In the genomic region with DNA sequence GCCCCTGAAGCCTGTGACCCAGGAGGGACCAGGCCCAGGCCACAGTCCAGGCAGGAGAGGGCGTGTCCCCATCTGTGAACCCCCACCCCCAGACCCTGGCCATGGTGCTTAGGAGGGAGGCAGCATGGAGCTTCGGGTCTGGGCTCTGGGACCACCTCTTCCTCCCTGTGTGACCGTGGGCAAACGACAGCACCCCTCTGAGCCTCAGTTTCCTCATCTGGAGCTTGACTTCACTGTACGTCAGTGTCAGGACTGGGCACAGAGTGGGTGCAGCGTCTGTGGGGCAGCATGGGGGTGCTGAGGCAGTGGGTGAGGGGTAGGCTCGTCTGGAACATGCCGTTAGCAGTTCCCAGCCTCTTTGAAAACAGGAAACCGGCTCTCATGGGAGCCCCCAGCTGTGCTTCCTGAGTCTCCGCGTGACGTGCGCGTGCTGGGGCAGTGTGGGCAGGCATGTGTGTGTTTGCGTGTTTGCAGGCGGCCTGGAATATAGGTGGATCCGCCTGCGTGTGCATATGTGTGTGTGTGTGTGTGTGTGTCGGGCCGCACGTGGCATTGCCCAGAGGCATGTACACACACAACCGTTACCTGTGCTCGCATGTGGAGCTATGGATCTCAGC, we compare ENCODE assay signal across 8 cellular contexts. TPM values are rescaled to one million over a fixed set of nuclear protein-coding genes. Genes with fewer than 3 reads are reported as not detected.
A peak's percentile ranks its signal among the peaks of the same experiment; 100 is the strongest.
DNase-seq lines count a peak whose midpoint lies in the region; ATAC-seq and TF ChIP-seq lines count a peak whose summit lies in the region.

No MANE protein-coding gene starts in this region.

- H3K27ac Mint-ChIP-seq in T-helper 1 cell treated with Interleukin-12 subunit alpha and Interleukin-12 subunit beta and Interleukin-4 antibody, amounts not matched to agents 30 μg/mL and 1 μg/mL, for 36 hours: peak overlapping the region; percentile 88
- peak overlapping the region; percentile 97 for H3K27ac Mint-ChIP-seq in memory B cell
- H3K27ac Mint-ChIP-seq in neural progenitor cell: no peak overlapping the region

- H3K27ac ChIP-seq in upper lobe of right lung (peak overlapping the region; percentile 89), neural progenitor cell (no peak overlapping the region)

- peak; percentile 18 for TF ChIP-seq POLR2A in GM18526 (IDR thresholded peaks at IDR 0.05; ENCODE audit: extremely low read depth, insufficient read length)

- H3K79me2 ChIP-seq in neural progenitor cell (ENCODE audit: low read depth): no peaks in the 10 kb centered on the region

- H3K4me2 ChIP-seq in neural progenitor cell: no peak overlapping the region

- H3K27me3 Mint-ChIP-seq in T-helper 1 cell treated with Interleukin-12 subunit alpha and Interleukin-12 subunit beta and Interleukin-4 antibody, amounts not matched to agents 30 μg/mL and 1 μg/mL, for 36 hours (ENCODE audit: low read depth): no peaks in the 10 kb centered on the region
- no peaks in the 10 kb centered on the region for H3K27me3 Mint-ChIP-seq in memory B cell
- peaks cover 9% of the 10 kb centered on the region for H3K27me3 Mint-ChIP-seq in neural progenitor cell (ENCODE audit: insufficient read depth, low read depth)

- DNase-seq in cardiac fibroblast (ENCODE audit: low read depth in 2 of 2): peak; percentile 93 to 96
- DNase-seq in memory B cell (ENCODE audit: low spot score in 2 of 2): peak; percentile 78 to 82
- DNase-seq in upper lobe of right lung: peak; percentile 92
- DNase-seq in NCI-H146 treated with DMSO at 0.1 percent for 48 hours (lab: John Stamatoyannopoulos, UW; ENCODE audit: unreplicated experiment): no peak
- no peak for DNase-seq in neural progenitor cell (ENCODE audit: low spot score)
- DNase-seq in kidney glomerular epithelial cell (lab: John Stamatoyannopoulos, UW): no peak

- TF ChIP-seq CTCF in cardiac fibroblast (IDR thresholded peaks at IDR 0.05; ENCODE audit: low read depth, low read length) (no peak), upper lobe of right lung (IDR thresholded peaks at IDR 0.05) (no peak), neural progenitor cell (IDR thresholded peaks at IDR 0.05) (no peak)

- no peaks in the 10 kb centered on the region for H4K20me1 ChIP-seq in neural progenitor cell (ENCODE audit: low read depth)

- H3K9me3 ChIP-seq in upper lobe of right lung (no peaks in the 10 kb centered on the region), neural progenitor cell (ENCODE audit: low read depth) (no peaks in the 10 kb centered on the region)

- ATAC-seq in memory B cell (ENCODE audit: low read depth) (peak; percentile 82), upper lobe of right lung (peak; percentile 76)

- no peaks in the 10 kb centered on the region for H3K36me3 ChIP-seq in upper lobe of right lung
- no peaks in the 10 kb centered on the region for H3K36me3 ChIP-seq in neural progenitor cell

- H3K4me1 Mint-ChIP-seq in T-helper 1 cell treated with Interleukin-12 subunit alpha and Interleukin-12 subunit beta and Interleukin-4 antibody, amounts not matched to agents 30 μg/mL and 1 μg/mL, for 36 hours (ENCODE audit: low read depth): peaks cover 42% of the 10 kb centered on the region
- peaks cover 41% of the 10 kb centered on the region for H3K4me1 Mint-ChIP-seq in memory B cell
- peaks cover 6% of the 10 kb centered on the region for H3K4me1 Mint-ChIP-seq in neural progenitor cell

- peaks cover 4% of the 10 kb centered on the region for H3K9me3 Mint-ChIP-seq in T-helper 1 cell treated with Interleukin-12 subunit alpha and Interleukin-12 subunit beta and Interleukin-4 antibody, amounts not matched to agents 30 μg/mL and 1 μg/mL, for 36 hours
- H3K9me3 Mint-ChIP-seq in memory B cell (peaks cover 3% of the 10 kb centered on the region), neural progenitor cell (no peaks in the 10 kb centered on the region)

- H3K4me1 ChIP-seq in upper lobe of right lung (peaks cover 53% of the 10 kb centered on the region), neural progenitor cell (no peaks in the 10 kb centered on the region)

- H3K4me3 Mint-ChIP-seq in T-helper 1 cell treated with Interleukin-12 subunit alpha and Interleukin-12 subunit beta and Interleukin-4 antibody, amounts not matched to agents 30 μg/mL and 1 μg/mL, for 36 hours: peak overlapping the region; percentile 59
- peak overlapping the region; percentile 79 for H3K4me3 Mint-ChIP-seq in memory B cell
- H3K4me3 Mint-ChIP-seq in neural progenitor cell: no peak overlapping the region

- intact Hi-C loops in upper lobe of right lung (cut with DNase I): no loop called here

- no peak overlapping the region for H2AFZ ChIP-seq in neural progenitor cell (replicated peaks)

- peaks cover 7% of the 10 kb centered on the region for H3K36me3 Mint-ChIP-seq in T-helper 1 cell treated with Interleukin-12 subunit alpha and Interleukin-12 subunit beta and Interleukin-4 antibody, amounts not matched to agents 30 μg/mL and 1 μg/mL, for 36 hours (ENCODE audit: low read depth)
- H3K36me3 Mint-ChIP-seq in memory B cell (peaks cover 4% of the 10 kb centered on the region), neural progenitor cell (no peaks in the 10 kb centered on the region)

- H3K27me3 ChIP-seq in upper lobe of right lung (no peaks in the 10 kb centered on the region), neural progenitor cell (no peaks in the 10 kb centered on the region)

- H3K4me3 ChIP-seq in cardiac fibroblast (replicated peaks in 1 of 2; ENCODE audit: low read depth in 2 of 2, low read length in 2 of 2) (no peak overlapping the region), upper lobe of right lung (peak overlapping the region; percentile 0), neural progenitor cell (no peak overlapping the region)

- H3F3A ChIP-seq in neural progenitor cell (ENCODE audit: low read depth): no peaks in the 10 kb centered on the region

- H3K9ac ChIP-seq in neural progenitor cell: no peak overlapping the region

RNA-seq across cellular contexts. Expression of gene ARRDC2, which starts 15.7 kb away (rescaled TPM):
- total RNA-seq in upper lobe of right lung (82.7 TPM), neural progenitor cell (ENCODE audit: low replicate concordance) (4.7 and 14.4 TPM in 2 replicates)

RNA-seq across cellular contexts. Expression of gene KCNN1, which starts 56.8 kb away (rescaled TPM):
- not detected for total RNA-seq in upper lobe of right lung
- total RNA-seq in neural progenitor cell (ENCODE audit: low replicate concordance): 1.8 and 5.5 TPM in 2 replicates

Comparison
In these comparisons a context has a peak if more than half of its experiments do, and no peak if none do; other contexts are left out.
1. DNase-seq: peak in cardiac fibroblast (2 of 2), memory B cell (2 of 2) and upper lobe of right lung (single experiment); none in NCI-H146 treated with DMSO at 0.1 percent for 48 hours (single experiment), neural progenitor cell (single experiment) and kidney glomerular epithelial cell (single experiment).